ENCODE assay signal across 10 cellular contexts in genomic region chr5:134245101-134245604, GRCh38. TPM values are rescaled to one million over a fixed set of nuclear protein-coding genes. Genes with fewer than 3 reads are reported as not detected.
DNase-seq lines count a peak whose midpoint lies in the region; ATAC-seq and TF ChIP-seq lines count a peak whose summit lies in the region.
"Had no signal": no experiment of that assay in that cellular context is flagged by ENCODE, and none has a peak within 500 bp of the region (broad histone marks: within the 10 kb centered on the region; RNA-seq: fewer than 3 reads in every experiment).

No MANE protein-coding gene starts in this region.

- POLR2A ChIA-PET in SK-N-SH (lab: Yijun Ruan, JAX) = no interaction called here

- H3K4me1 Mint-ChIP-seq in osteocyte (ENCODE audit: unreplicated experiment) = peaks cover 13% of the 10 kb centered on the region
- peaks cover 0 to 3% of the 10 kb centered on the region in 2 donors for H3K4me1 Mint-ChIP-seq in stimulated activated naive B cell treated with anti-CD40 and anti-IgM and Interleukin-4, amounts not matched to agents 10 μg/mL and 1 μg/mL and 100 μg/mL, for 72 hours

- H3K4me2 ChIP-seq in SK-N-SH = peak overlapping the region; percentile 23; the same call in 1 of the 2 replicates
- H3K4me2 ChIP-seq: KMS-11 had no signal

- no peaks in the 10 kb centered on the region for H3K36me3 Mint-ChIP-seq in osteocyte (ENCODE audit: unreplicated experiment)
- H3K36me3 Mint-ChIP-seq in stimulated activated naive B cell treated with anti-CD40 and anti-IgM and Interleukin-4, amounts not matched to agents 10 μg/mL and 1 μg/mL and 100 μg/mL, for 72 hours = no peaks in the 10 kb centered on the region

- H3K79me2 ChIP-seq in SK-N-SH (ENCODE audit: insufficient read depth) = no peaks in the 10 kb centered on the region

- TF ChIP-seq CTCF in SK-N-SH (IDR thresholded peaks at IDR 0.05) (no peak), fibroblast of pulmonary artery (IDR thresholded peaks at IDR 0.05; ENCODE audit: low read length, missing control alignments) (no peak), osteocyte (IDR thresholded peaks at IDR 0.05) (no peak)

- H3K9me3 ChIP-seq in SK-N-SH = no peaks in the 10 kb centered on the region

- CTCF ChIA-PET in SK-N-SH (lab: Yijun Ruan, JAX) = interaction anchor here (1.1 to 2.1 kb wide), 4 partner anchors 14 to 206 kb away, joined by 3 to 5 read pairs (median 4); no protein-coding TSS in a partner anchor

- TF ChIP-seq RAD21 in SK-N-SH (IDR thresholded peaks at IDR 0.05; ENCODE audit: low read length) = no peak

- H3K9me2 ChIP-seq in SK-N-SH = no peaks in the 10 kb centered on the region

- peak; percentile 65 for DNase-seq in EL
- no peak for DNase-seq in SK-N-SH
- DNase-seq in fibroblast of pulmonary artery (ENCODE audit: low read depth) = peak; percentile 82
- no peak for DNase-seq in osteocyte (ENCODE audit: extremely low spot score, unreplicated experiment)
- DNase-seq in stimulated activated naive B cell treated with anti-CD40 and anti-IgM and Interleukin-4, amounts not matched to agents 10 μg/mL and 1 μg/mL and 100 μg/mL, for 72 hours = no peak
- DNase-seq in NCI-H82 (lab: John Stamatoyannopoulos, UW) = no peak
- no peak for DNase-seq in stimulated activated naive CD4-positive, alpha-beta T cell (lab: John Stamatoyannopoulos, UW)
- DNase-seq: activated gamma-delta T cell treated with Interleukin-2 at 50 U/mL for 16 hours had no signal

- no peak for ATAC-seq in stimulated activated naive B cell treated with anti-CD40 and anti-IgM and Interleukin-4, amounts not matched to agents 10 μg/mL and 1 μg/mL and 100 μg/mL, for 72 hours (replicated peaks)
- no peak for ATAC-seq in HG03139 (IDR thresholded peaks at IDR 0.05; ENCODE audit: unreplicated experiment)

- H3K27ac Mint-ChIP-seq in osteocyte (ENCODE audit: unreplicated experiment) = peak overlapping the region; percentile 12
- no peak overlapping the region for H3K27ac Mint-ChIP-seq in stimulated activated naive B cell treated with anti-CD40 and anti-IgM and Interleukin-4, amounts not matched to agents 10 μg/mL and 1 μg/mL and 100 μg/mL, for 72 hours

- no peaks in the 10 kb centered on the region for H3K36me3 ChIP-seq in SK-N-SH (replicated peaks in 1 of 2; ENCODE audit: control insufficient read depth in 1 of 2, insufficient read depth in 2 of 2, low read length in 1 of 2)

- TF ChIP-seq EP300 in SK-N-SH (IDR thresholded peaks at IDR 0.05; ENCODE audit: borderline replicate concordance in 1 of 2, low read depth in 1 of 2, low read length in 1 of 2) = no peak

- H3K9me3 Mint-ChIP-seq in osteocyte (ENCODE audit: unreplicated experiment) = no peaks in the 10 kb centered on the region
- H3K9me3 Mint-ChIP-seq in stimulated activated naive B cell treated with anti-CD40 and anti-IgM and Interleukin-4, amounts not matched to agents 10 μg/mL and 1 μg/mL and 100 μg/mL, for 72 hours = no peaks in the 10 kb centered on the region

- H3K27me3 ChIP-seq in SK-N-SH (ENCODE audit: insufficient read depth) = no peaks in the 10 kb centered on the region

- H3K27ac ChIP-seq in SK-N-SH (ENCODE audit: low read depth in 2 of 2, low read length in 1 of 2) = peak overlapping the region in 1 of 2 experiments; percentile 26; a peak in 2 of 4 replicates
- H3K27ac ChIP-seq: KMS-11 had no signal

- H3K4me3 ChIP-seq in SK-N-SH (ENCODE audit: low read depth in 2 of 2, low read length in 1 of 2) (no peak overlapping the region), fibroblast of pulmonary artery (replicated peaks; ENCODE audit: low read depth, low read length) (peak overlapping the region; percentile 15)

- no peak overlapping the region for H3K4me3 Mint-ChIP-seq in osteocyte (ENCODE audit: unreplicated experiment)
- no peak overlapping the region for H3K4me3 Mint-ChIP-seq in stimulated activated naive B cell treated with anti-CD40 and anti-IgM and Interleukin-4, amounts not matched to agents 10 μg/mL and 1 μg/mL and 100 μg/mL, for 72 hours

- H3F3A ChIP-seq in SK-N-SH (replicated peaks; ENCODE audit: insufficient read depth) = peaks cover 8% of the 10 kb centered on the region

- peaks cover 5 to 8% of the 10 kb centered on the region in 2 experiments; a peak in 2 of 4 replicates for H3K4me1 ChIP-seq in SK-N-SH (ENCODE audit: control insufficient read depth in 1 of 2, insufficient read depth in 2 of 2, low read depth in 1 of 2, low read length in 1 of 2)

- H2AFZ ChIP-seq in SK-N-SH (ENCODE audit: low read depth) = peak overlapping the region; percentile 60; the same call in 1 of the 2 replicates

- H3K27me3 Mint-ChIP-seq in osteocyte (ENCODE audit: unreplicated experiment) = peaks cover 2% of the 10 kb centered on the region
- no peaks in the 10 kb centered on the region for H3K27me3 Mint-ChIP-seq in stimulated activated naive B cell treated with anti-CD40 and anti-IgM and Interleukin-4, amounts not matched to agents 10 μg/mL and 1 μg/mL and 100 μg/mL, for 72 hours

- no peaks in the 10 kb centered on the region for H4K20me1 ChIP-seq in SK-N-SH (ENCODE audit: insufficient read depth)

- 52% methylated on average over 8 of the region's 8 CpGs for WGBS in SK-N-SH (ENCODE audit: low lambda C conversion rate)

- H3K9ac ChIP-seq in SK-N-SH = no peak overlapping the region
- H3K9ac ChIP-seq: KMS-11 had no signal

TF ChIP-seq in SK-N-SH, 30 proteins besides CTCF, POLR2A, EP300 and RAD21:
- no peak for TF ChIP-seq RCOR1 (IDR thresholded peaks at IDR 0.05; ENCODE audit: low read length)
- TF ChIP-seq FOXJ3 (CRISPR knock-in tag; IDR thresholded peaks at IDR 0.05) = no peak
- TF ChIP-seq FOSL2 (IDR thresholded peaks at IDR 0.05; ENCODE audit: borderline replicate concordance, low read depth) = peak; percentile 20; the same call in 1 of the 2 replicates
- TF ChIP-seq POLR2AphosphoS5 (IDR thresholded peaks at IDR 0.05; ENCODE audit: low read depth, low read length) = no peak
TF ChIP-seq in SK-N-SH: peak in this region for 1.

RNA-seq across cellular contexts. Expression of gene PPP2CA, which starts 19.3 kb away (rescaled TPM):
- 146 and 163 TPM in 2 replicates for polyA plus RNA-seq in SK-N-SH (2012; rRNA removed)
- polyA plus RNA-seq in SK-N-SH (2012; cell fraction: cytosol; rRNA removed) = 122 and 170 TPM in 2 replicates
- 79.4 and 95.7 TPM in 2 replicates for polyA plus RNA-seq in SK-N-SH (2012; cell fraction: nucleus; rRNA removed)
- 108 and 117 TPM in 2 replicates for total RNA-seq in osteocyte

Comparison
In these comparisons a context has a peak if more than half of its experiments do, and no peak if none do; other contexts are left out.
1. DNase-seq: peak in EL (single experiment) and fibroblast of pulmonary artery (single experiment); none in SK-N-SH (single experiment), osteocyte (single experiment), stimulated activated naive B cell treated with anti-CD40 and anti-IgM and Interleukin-4, amounts not matched to agents 10 μg/mL and 1 μg/mL and 100 μg/mL, for 72 hours (single experiment), NCI-H82 (single experiment) and stimulated activated naive CD4-positive, alpha-beta T cell (0 of 6).